In the genomic region with DNA sequence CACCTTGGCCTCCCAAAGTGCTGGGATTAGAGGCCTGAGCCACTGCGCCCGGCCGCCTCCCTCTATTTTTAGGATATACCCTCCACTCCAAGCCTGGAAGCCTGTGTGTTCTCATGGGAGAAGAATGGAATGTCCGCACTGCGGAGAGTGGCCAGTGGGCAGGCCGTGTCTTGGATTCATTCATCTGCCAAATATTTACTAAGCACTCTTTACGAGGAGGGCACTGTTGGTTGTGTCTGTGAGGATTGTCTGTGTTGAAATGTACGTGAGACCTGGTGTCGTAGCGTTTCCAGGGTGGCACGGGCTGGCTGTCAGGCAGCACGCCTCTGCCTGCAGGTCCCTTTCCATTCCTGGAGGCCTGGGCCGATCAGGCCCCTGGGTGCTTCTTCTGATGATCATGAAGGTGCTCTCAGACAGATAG, we compare ENCODE assay signal across 12 cellular contexts. TPM values are rescaled to one million over a fixed set of nuclear protein-coding genes. Genes with fewer than 3 reads are reported as not detected.
A peak's percentile ranks its signal among the peaks of the same experiment; 100 is the strongest.
DNase-seq lines count a peak whose midpoint lies in the region; ATAC-seq and TF ChIP-seq lines count a peak whose summit lies in the region.
"Had no signal": no experiment of that assay in that cellular context is flagged by ENCODE, and none has a peak within 500 bp of the region (broad histone marks: within the 10 kb centered on the region; RNA-seq: fewer than 3 reads in every experiment).

No MANE protein-coding gene starts in this region.

- H3K4me1 Mint-ChIP-seq in mesothelial cell of epicardium (peaks cover 21% of the 10 kb centered on the region), type B pancreatic cell (ENCODE audit: unreplicated experiment) (peaks cover 6% of the 10 kb centered on the region)
- H3K4me1 Mint-ChIP-seq in stimulated activated naive B cell treated with anti-CD40 and anti-IgM and Interleukin-4, amounts not matched to agents 10 μg/mL and 1 μg/mL and 100 μg/mL, for 72 hours = peaks cover 19 to 42% of the 10 kb centered on the region in 2 donors

- H3K27me3 Mint-ChIP-seq in mesothelial cell of epicardium (ENCODE audit: low read depth) (no peaks in the 10 kb centered on the region), type B pancreatic cell (no peaks in the 10 kb centered on the region)
- no peaks in the 10 kb centered on the region for H3K27me3 Mint-ChIP-seq in stimulated activated naive B cell treated with anti-CD40 and anti-IgM and Interleukin-4, amounts not matched to agents 10 μg/mL and 1 μg/mL and 100 μg/mL, for 72 hours
- H3K27me3 Mint-ChIP-seq: activated CD4-positive, alpha-beta T cell treated with anti-CD3 and anti-CD28 coated beads, Interleukin-2, amount 10 ng/mL, durations not matched to agents 7 days and 5 days had no signal

- H3K27me3 ChIP-seq in SJCRH30 = no peaks in the 10 kb centered on the region

- H3K4me3 ChIP-seq in SJCRH30 = no peak overlapping the region
- H3K4me3 ChIP-seq: skin epidermis had no signal

- H3K9me3 Mint-ChIP-seq in mesothelial cell of epicardium (no peaks in the 10 kb centered on the region), type B pancreatic cell (no peaks in the 10 kb centered on the region)
- no peaks in the 10 kb centered on the region for H3K9me3 Mint-ChIP-seq in stimulated activated naive B cell treated with anti-CD40 and anti-IgM and Interleukin-4, amounts not matched to agents 10 μg/mL and 1 μg/mL and 100 μg/mL, for 72 hours
- H3K9me3 Mint-ChIP-seq: activated CD4-positive, alpha-beta T cell treated with anti-CD3 and anti-CD28 coated beads, Interleukin-2, amount 10 ng/mL, durations not matched to agents 7 days and 5 days; activated naive CD4-positive, alpha-beta T cell treated with anti-CD3 and anti-CD28 coated beads for 36 hours had no signal

- peak; percentile 75 for DNase-seq in A172 (ENCODE audit: low spot score)
- peak; percentile 60 to 70 for DNase-seq in SJCRH30
- DNase-seq in fibroblast of gingiva (ENCODE audit: low read depth) = peak; percentile 81
- DNase-seq in mesothelial cell of epicardium (ENCODE audit: low spot score in 2 of 2, unreplicated experiment in 2 of 2) = no peak
- no peak for DNase-seq in stimulated activated naive B cell treated with anti-CD40 and anti-IgM and Interleukin-4, amounts not matched to agents 10 μg/mL and 1 μg/mL and 100 μg/mL, for 72 hours
- no peak for DNase-seq in NOMO-1 (lab: John Stamatoyannopoulos, UW; ENCODE audit: unreplicated experiment in 2 of 2)
- DNase-seq in type B pancreatic cell (ENCODE audit: extremely low spot score, unreplicated experiment) = no peak
- DNase-seq: activated CD4-positive, alpha-beta T cell treated with anti-CD3 and anti-CD28 coated beads, Interleukin-2, amount 10 ng/mL, durations not matched to agents 7 days and 5 days; activated naive CD4-positive, alpha-beta T cell treated with anti-CD3 and anti-CD28 coated beads for 36 hours; effector CD8-positive, alpha-beta T cell had no signal

- H3K36me3 ChIP-seq in SJCRH30 = peaks cover 84% of the 10 kb centered on the region

- H3K27ac ChIP-seq in SJCRH30 = peak overlapping the region; percentile 19
- H3K27ac ChIP-seq: skin epidermis had no signal

- H3K27ac Mint-ChIP-seq in mesothelial cell of epicardium (peak overlapping the region; percentile 59), type B pancreatic cell (no peak overlapping the region)
- no peak overlapping the region for H3K27ac Mint-ChIP-seq in stimulated activated naive B cell treated with anti-CD40 and anti-IgM and Interleukin-4, amounts not matched to agents 10 μg/mL and 1 μg/mL and 100 μg/mL, for 72 hours

- H3K9me3 ChIP-seq in SJCRH30 (replicated peaks) = no peaks in the 10 kb centered on the region

- no peak for ATAC-seq in HG03196 (IDR thresholded peaks at IDR 0.05; ENCODE audit: unreplicated experiment)
- ATAC-seq in stimulated activated naive B cell treated with anti-CD40 and anti-IgM and Interleukin-4, amounts not matched to agents 10 μg/mL and 1 μg/mL and 100 μg/mL, for 72 hours (replicated peaks) = no peak

- H3K36me3 Mint-ChIP-seq in mesothelial cell of epicardium = peaks cover 27% of the 10 kb centered on the region
- H3K36me3 Mint-ChIP-seq in stimulated activated naive B cell treated with anti-CD40 and anti-IgM and Interleukin-4, amounts not matched to agents 10 μg/mL and 1 μg/mL and 100 μg/mL, for 72 hours = peaks cover 54 to 78% of the 10 kb centered on the region in 2 donors
- H3K36me3 Mint-ChIP-seq in type B pancreatic cell = peaks cover 24% of the 10 kb centered on the region

- H3K4me3 Mint-ChIP-seq in mesothelial cell of epicardium (no peak overlapping the region), type B pancreatic cell (no peak overlapping the region)
- H3K4me3 Mint-ChIP-seq in stimulated activated naive B cell treated with anti-CD40 and anti-IgM and Interleukin-4, amounts not matched to agents 10 μg/mL and 1 μg/mL and 100 μg/mL, for 72 hours = no peak overlapping the region
- H3K4me3 Mint-ChIP-seq: activated CD4-positive, alpha-beta T cell treated with anti-CD3 and anti-CD28 coated beads, Interleukin-2, amount 10 ng/mL, durations not matched to agents 7 days and 5 days; activated naive CD4-positive, alpha-beta T cell treated with anti-CD3 and anti-CD28 coated beads for 36 hours had no signal

- H3K4me1 ChIP-seq in SJCRH30 = peaks cover 49% of the 10 kb centered on the region

- TF ChIP-seq CTCF in mesothelial cell of epicardium (IDR thresholded peaks at IDR 0.05; ENCODE audit: unreplicated experiment) (no peak), type B pancreatic cell (conservative IDR thresholded peaks at IDR 0.05) (no peak)

RNA-seq across cellular contexts. Expression of a gene that starts 19.2 kb away (rescaled TPM):
- 25.6 and 40.1 TPM in 2 replicates for total RNA-seq in A172 (2014; rRNA removed; shearing (Covaris generic))
- 59.8 and 66.2 TPM in 2 replicates for total RNA-seq in SJCRH30 (2014; rRNA removed; shearing (Covaris generic))
- 62.0 to 66.5 TPM (median 62.3 TPM) in 3 replicates for total RNA-seq in mesothelial cell of epicardium
- total RNA-seq in type B pancreatic cell (ENCODE audit: low replicate concordance) = 44.7 and 54.8 TPM in 2 replicates

RNA-seq across cellular contexts. Expression of a gene that starts 37.8 kb away (rescaled TPM):
- 51.0 and 60.2 TPM in 2 replicates for total RNA-seq in A172 (2014; rRNA removed; shearing (Covaris generic))
- 27.5 and 28.9 TPM in 2 replicates for total RNA-seq in SJCRH30 (2014; rRNA removed; shearing (Covaris generic))
- total RNA-seq in mesothelial cell of epicardium = 45.7 to 50.0 TPM (median 49.8 TPM) in 3 replicates
- 16.9 and 21.1 TPM in 2 replicates for total RNA-seq in type B pancreatic cell (ENCODE audit: low replicate concordance)

Comparison
In these comparisons a context has a peak if more than half of its experiments do, and no peak if none do; other contexts are left out.
1. DNase-seq: peak in A172 (single experiment), SJCRH30 (2 of 2) and fibroblast of gingiva (single experiment); none in mesothelial cell of epicardium (0 of 2), stimulated activated naive B cell treated with anti-CD40 and anti-IgM and Interleukin-4, amounts not matched to agents 10 μg/mL and 1 μg/mL and 100 μg/mL, for 72 hours (single experiment), NOMO-1 (0 of 2) and type B pancreatic cell (single experiment).